In genomic region chr2:207674826-207675225, GRCh38 we compare ENCODE assay signal across 1 cellular context.
TF ChIP-seq lines count a peak whose summit lies in the region.

No MANE protein-coding gene starts in this region.

TF ChIP-seq in GM23338, 12 proteins besides CTCF, POLR2A, EP300 and RAD21 (continued from another document):
- TF ChIP-seq, protein P1, sequence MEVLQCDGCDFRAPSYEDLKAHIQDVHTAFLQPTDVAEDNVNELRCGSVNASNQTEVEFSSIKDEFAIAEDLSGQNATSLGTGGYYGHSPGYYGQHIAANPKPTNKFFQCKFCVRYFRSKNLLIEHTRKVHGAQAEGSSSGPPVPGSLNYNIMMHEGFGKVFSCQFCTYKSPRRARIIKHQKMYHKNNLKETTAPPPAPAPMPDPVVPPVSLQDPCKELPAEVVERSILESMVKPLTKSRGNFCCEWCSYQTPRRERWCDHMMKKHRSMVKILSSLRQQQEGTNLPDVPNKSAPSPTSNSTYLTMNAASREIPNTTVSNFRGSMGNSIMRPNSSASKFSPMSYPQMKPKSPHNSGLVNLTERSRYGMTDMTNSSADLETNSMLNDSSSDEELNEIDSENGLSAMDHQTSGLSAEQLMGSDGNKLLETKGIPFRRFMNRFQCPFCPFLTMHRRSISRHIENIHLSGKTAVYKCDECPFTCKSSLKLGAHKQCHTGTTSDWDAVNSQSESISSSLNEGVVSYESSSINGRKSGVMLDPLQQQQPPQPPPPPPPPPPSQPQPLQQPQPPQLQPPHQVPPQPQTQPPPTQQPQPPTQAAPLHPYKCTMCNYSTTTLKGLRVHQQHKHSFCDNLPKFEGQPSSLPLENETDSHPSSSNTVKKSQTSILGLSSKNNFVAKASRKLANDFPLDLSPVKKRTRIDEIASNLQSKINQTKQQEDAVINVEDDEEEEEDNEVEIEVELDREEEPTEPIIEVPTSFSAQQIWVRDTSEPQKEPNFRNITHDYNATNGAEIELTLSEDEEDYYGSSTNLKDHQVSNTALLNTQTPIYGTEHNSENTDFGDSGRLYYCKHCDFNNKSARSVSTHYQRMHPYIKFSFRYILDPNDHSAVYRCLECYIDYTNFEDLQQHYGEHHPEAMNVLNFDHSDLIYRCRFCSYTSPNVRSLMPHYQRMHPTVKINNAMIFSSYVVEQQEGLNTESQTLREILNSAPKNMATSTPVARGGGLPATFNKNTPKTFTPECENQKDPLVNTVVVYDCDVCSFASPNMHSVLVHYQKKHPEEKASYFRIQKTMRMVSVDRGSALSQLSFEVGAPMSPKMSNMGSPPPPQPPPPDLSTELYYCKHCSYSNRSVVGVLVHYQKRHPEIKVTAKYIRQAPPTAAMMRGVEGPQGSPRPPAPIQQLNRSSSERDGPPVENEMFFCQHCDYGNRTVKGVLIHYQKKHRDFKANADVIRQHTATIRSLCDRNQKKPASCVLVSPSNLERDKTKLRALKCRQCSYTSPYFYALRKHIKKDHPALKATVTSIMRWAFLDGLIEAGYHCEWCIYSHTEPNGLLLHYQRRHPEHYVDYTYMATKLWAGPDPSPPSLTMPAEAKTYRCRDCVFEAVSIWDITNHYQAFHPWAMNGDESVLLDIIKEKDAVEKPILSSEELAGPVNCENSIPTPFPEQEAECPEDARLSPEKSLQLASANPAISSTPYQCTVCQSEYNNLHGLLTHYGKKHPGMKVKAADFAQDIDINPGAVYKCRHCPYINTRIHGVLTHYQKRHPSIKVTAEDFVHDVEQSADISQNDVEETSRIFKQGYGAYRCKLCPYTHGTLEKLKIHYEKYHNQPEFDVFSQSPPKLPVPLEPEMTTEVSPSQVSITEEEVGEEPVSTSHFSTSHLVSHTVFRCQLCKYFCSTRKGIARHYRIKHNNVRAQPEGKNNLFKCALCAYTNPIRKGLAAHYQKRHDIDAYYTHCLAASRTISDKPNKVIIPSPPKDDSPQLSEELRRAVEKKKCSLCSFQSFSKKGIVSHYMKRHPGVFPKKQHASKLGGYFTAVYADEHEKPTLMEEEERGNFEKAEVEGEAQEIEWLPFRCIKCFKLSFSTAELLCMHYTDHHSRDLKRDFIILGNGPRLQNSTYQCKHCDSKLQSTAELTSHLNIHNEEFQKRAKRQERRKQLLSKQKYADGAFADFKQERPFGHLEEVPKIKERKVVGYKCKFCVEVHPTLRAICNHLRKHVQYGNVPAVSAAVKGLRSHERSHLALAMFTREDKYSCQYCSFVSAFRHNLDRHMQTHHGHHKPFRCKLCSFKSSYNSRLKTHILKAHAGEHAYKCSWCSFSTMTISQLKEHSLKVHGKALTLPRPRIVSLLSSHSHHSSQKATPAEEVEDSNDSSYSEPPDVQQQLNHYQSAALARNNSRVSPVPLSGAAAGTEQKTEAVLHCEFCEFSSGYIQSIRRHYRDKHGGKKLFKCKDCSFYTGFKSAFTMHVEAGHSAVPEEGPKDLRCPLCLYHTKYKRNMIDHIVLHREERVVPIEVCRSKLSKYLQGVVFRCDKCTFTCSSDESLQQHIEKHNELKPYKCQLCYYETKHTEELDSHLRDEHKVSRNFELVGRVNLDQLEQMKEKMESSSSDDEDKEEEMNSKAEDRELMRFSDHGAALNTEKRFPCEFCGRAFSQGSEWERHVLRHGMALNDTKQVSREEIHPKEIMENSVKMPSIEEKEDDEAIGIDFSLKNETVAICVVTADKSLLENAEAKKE (CRISPR knock-in tag; IDR thresholded peaks at IDR 0.05) = peak; percentile 73; the same call in 1 of the 2 replicates
